15 cellular contexts compared by ENCODE assay signal in the genomic region with DNA sequence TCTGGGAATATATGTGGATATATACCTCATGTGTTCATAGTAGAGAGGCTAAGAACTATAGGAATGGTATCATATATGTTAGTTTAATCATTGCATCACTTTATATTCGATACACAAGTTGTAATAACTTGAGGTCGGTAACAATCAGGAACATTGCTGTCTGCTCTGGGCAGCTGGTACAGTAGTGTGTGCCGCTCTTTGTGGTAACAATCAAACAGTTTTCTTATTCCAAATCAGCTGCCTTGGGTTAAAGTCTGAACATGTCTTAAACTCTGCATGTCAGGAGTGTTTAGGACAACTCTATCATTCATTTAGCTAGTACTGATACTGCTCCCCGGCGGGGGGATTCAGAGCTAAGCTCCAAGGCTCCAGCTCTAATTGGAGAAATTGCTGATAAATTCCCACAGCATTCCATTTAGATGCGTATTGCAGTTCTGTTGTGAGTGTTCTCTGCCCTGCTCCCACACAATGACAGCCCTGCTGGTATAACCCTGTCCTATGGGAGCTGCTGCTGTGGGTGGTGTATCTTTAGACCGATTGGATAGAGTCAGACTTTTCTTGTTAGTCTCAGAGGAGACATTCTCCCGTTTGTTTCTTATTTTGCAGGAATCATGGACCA.
DNase-seq lines count a peak whose midpoint lies in the region; ATAC-seq and TF ChIP-seq lines count a peak whose summit lies in the region.
"Had no signal": no experiment of that assay in that cellular context is flagged by ENCODE, and none has a peak within 500 bp of the region (broad histone marks: within the 10 kb centered on the region; RNA-seq: fewer than 3 reads in every experiment).

No MANE protein-coding gene starts in this region.

- ATAC-seq in IMR-90 (ENCODE audit: low read depth), result peak; percentile 100
- ATAC-seq in body of pancreas, result no peak
- ATAC-seq: HCT116, lower lobe of right lung had no signal

- no CpG with 5 or more reads among the region's 8 CpGs for WGBS in IMR-90 (ENCODE audit: extremely low coverage in 2 of 2, insufficient read length in 1 of 2), 2 experiments
- 81% methylated on average over 5 of the region's 8 CpGs for WGBS in mesenchymal stem cell
- 45 to 62% methylated on average over 8 of the region's 8 CpGs for WGBS in body of pancreas, 2 donors

- H3K14ac ChIP-seq in IMR-90 (replicated peaks; ENCODE audit: low read depth, low read length) (peak overlapping the region; percentile 39), mesenchymal stem cell (ENCODE audit: low read length in 2 of 2) (no peak overlapping the region)

- H2BK15ac ChIP-seq in IMR-90 (ENCODE audit: low read depth, low read length) (peak overlapping the region; percentile 69; the same call in 1 of the 3 replicates), mesenchymal stem cell (ENCODE audit: low read depth, poor library complexity, severe bottlenecking) (no peak overlapping the region)

- H3K4me1 Mint-ChIP-seq in chondrocyte (ENCODE audit: low read depth), result peaks cover 31% of the 10 kb centered on the region
- H3K4me1 Mint-ChIP-seq in activated naive CD4-positive, alpha-beta T cell treated with anti-CD3 and anti-CD28 coated beads for 36 hours (ENCODE audit: low read depth), result no peaks in the 10 kb centered on the region

- TF ChIP-seq POLR2A in IMR-90 (IDR thresholded peaks at IDR 0.05; ENCODE audit: low read depth, low read length) (no peak), body of pancreas (IDR thresholded peaks at IDR 0.05) (no peak)

- H4K91ac ChIP-seq in IMR-90 (ENCODE audit: insufficient read depth, low read depth, low read length) (peak overlapping the region; percentile 36; the same call in 1 of the 2 replicates), mesenchymal stem cell (ENCODE audit: low read length) (no peak overlapping the region)

- H3K9me3 Mint-ChIP-seq in chondrocyte (ENCODE audit: low read depth), result no peaks in the 10 kb centered on the region
- peaks cover 1% of the 10 kb centered on the region for H3K9me3 Mint-ChIP-seq in activated naive CD4-positive, alpha-beta T cell treated with anti-CD3 and anti-CD28 coated beads for 36 hours
- H3K9me3 Mint-ChIP-seq: type B pancreatic cell had no signal

- H3K36me3 ChIP-seq in IMR-90 (ENCODE audit: control insufficient read depth, insufficient read depth, low read length) (no peaks in the 10 kb centered on the region), mesenchymal stem cell (ENCODE audit: control insufficient read depth in 1 of 2, insufficient read depth in 2 of 2, low read depth in 1 of 2, low read length in 2 of 2) (no peaks in the 10 kb centered on the region), body of pancreas (replicated peaks in 1 of 2; ENCODE audit: insufficient read depth in 1 of 2, low read depth in 2 of 2) (no peaks in the 10 kb centered on the region)
- H3K36me3 ChIP-seq: lower lobe of right lung, prostate gland had no signal

- H2BK5ac ChIP-seq in IMR-90 (ENCODE audit: low read depth, low read length, poor library complexity, severe bottlenecking), result peak overlapping the region; percentile 64
- H2BK5ac ChIP-seq in mesenchymal stem cell (ENCODE audit: low read depth, low read length, poor library complexity, severe bottlenecking), result no peak overlapping the region

- peak overlapping the region; percentile 75 for H2BK120ac ChIP-seq in IMR-90 (ENCODE audit: low read depth, low read length)
- H2BK120ac ChIP-seq in mesenchymal stem cell (ENCODE audit: low read depth, low read length), result peak overlapping the region; percentile 34

- no peak overlapping the region for H3K4me3 Mint-ChIP-seq in chondrocyte (ENCODE audit: unreplicated experiment)
- H3K4me3 Mint-ChIP-seq in activated naive CD4-positive, alpha-beta T cell treated with anti-CD3 and anti-CD28 coated beads for 36 hours, result no peak overlapping the region
- H3K4me3 Mint-ChIP-seq: type B pancreatic cell had no signal

- H4K20me1 ChIP-seq in IMR-90 (ENCODE audit: insufficient read depth, low read length), result no peaks in the 10 kb centered on the region

- H3K56ac ChIP-seq in IMR-90 (ENCODE audit: extremely low read depth, insufficient read depth, low read length), result peak overlapping the region; percentile 42; the same call in 1 of the 2 replicates

- H3K4ac ChIP-seq in IMR-90 (ENCODE audit: low read depth, low read length) (peak overlapping the region; percentile 42), mesenchymal stem cell (ENCODE audit: low read depth in 1 of 2, low read length in 2 of 2) (no peak overlapping the region)

- H2AK9ac ChIP-seq in IMR-90 (replicated peaks; ENCODE audit: low read depth, low read length, poor library complexity), result no peak overlapping the region

- H4K5ac ChIP-seq in IMR-90 (ENCODE audit: low read depth, low read length), result peak overlapping the region; percentile 10; the same call in 1 of the 2 replicates

- TF ChIP-seq CTCF in IMR-90 (conservative IDR thresholded peaks at IDR 0.05; ENCODE audit: low read depth, low read length), result no peak
- TF ChIP-seq CTCF in chondrocyte (IDR thresholded peaks at IDR 0.05), result peak; percentile 34
- no peak for TF ChIP-seq CTCF in body of pancreas (IDR thresholded peaks at IDR 0.05)

- no peaks in the 10 kb centered on the region for H3K27me3 Mint-ChIP-seq in chondrocyte (ENCODE audit: low read depth)
- H3K27me3 Mint-ChIP-seq in activated naive CD4-positive, alpha-beta T cell treated with anti-CD3 and anti-CD28 coated beads for 36 hours (ENCODE audit: low read depth), result no peaks in the 10 kb centered on the region
- H3K27me3 Mint-ChIP-seq: type B pancreatic cell had no signal

- H3K27ac ChIP-seq in IMR-90 (ENCODE audit: insufficient read depth, low read length) (no peak overlapping the region), mesenchymal stem cell (ENCODE audit: low read length, poor library complexity, severe bottlenecking) (peak overlapping the region; percentile 43), body of pancreas (no peak overlapping the region)
- H3K27ac ChIP-seq: lower lobe of right lung, PC-9, prostate gland had no signal

- dilution Hi-C loops in IMR-90 (cut with HindIII; ENCODE audit: low sequenced_read_pairs, unreplicated experiment), result no loop called here

- no peak overlapping the region for H3K4me3 ChIP-seq in IMR-90 (ENCODE audit: insufficient read depth, low read depth, low read length)
- peak overlapping the region in 1 of 2 experiments; percentile 14 for H3K4me3 ChIP-seq in mesenchymal stem cell (ENCODE audit: insufficient read depth in 1 of 2, low read depth in 1 of 2, low read length in 2 of 2)
- H3K4me3 ChIP-seq in body of pancreas, result no peak overlapping the region
- H3K4me3 ChIP-seq: lower lobe of right lung, PC-9, prostate gland had no signal

- CTCF ChIA-PET in IMR-90 (lab: Yijun Ruan, JAX), result interaction anchor here (0.5 to 0.9 kb wide), 4 partner anchors 13 to 430 kb away, joined by 3 to 7 read pairs (median 4); no protein-coding TSS in a partner anchor
- CTCF ChIA-PET in activated naive CD4-positive, alpha-beta T cell treated with anti-CD3 and anti-CD28 coated beads for 36 hours (lab: Charles Lee), result no interaction called here

- peak overlapping the region in 1 of 2 experiments; percentile 77 for H2BK12ac ChIP-seq in mesenchymal stem cell (ENCODE audit: low read length in 2 of 2)

- H3K9ac ChIP-seq in IMR-90 (ENCODE audit: low read depth, low read length) (no peak overlapping the region), mesenchymal stem cell (ENCODE audit: low read length) (no peak overlapping the region)

- BruUV-seq in IMR-90 (replicated peaks; lab: Mats Ljungman, UMichigan), result no TSS peak

- no peaks in the 10 kb centered on the region for H3K9me1 ChIP-seq in IMR-90 (ENCODE audit: insufficient read depth, low read length)

- H3K4me2 ChIP-seq in IMR-90 (ENCODE audit: low read depth, low read length) (peak overlapping the region; percentile 44; the same call in 1 of the 2 replicates), mesenchymal stem cell (ENCODE audit: low read length, poor library complexity, severe bottlenecking) (no peak overlapping the region)
- H3K4me2 ChIP-seq: PC-9 had no signal

- peak overlapping the region; percentile 15 for H2AFZ ChIP-seq in IMR-90 (replicated peaks; ENCODE audit: low read length, poor library complexity)
- no peak overlapping the region for H2AFZ ChIP-seq in mesenchymal stem cell (ENCODE audit: low read depth, low read length)
- H2AFZ ChIP-seq: PC-9 had no signal

- H2BK20ac ChIP-seq in IMR-90 (ENCODE audit: low read depth, low read length), result peak overlapping the region; percentile 75

- H2AK5ac ChIP-seq in IMR-90 (ENCODE audit: low read depth, low read length), result peak overlapping the region; percentile 1; the same call in 1 of the 2 replicates
- H2AK5ac ChIP-seq in mesenchymal stem cell (ENCODE audit: low read length, severe bottlenecking), result no peak overlapping the region

- H3K27me3 ChIP-seq in IMR-90 (ENCODE audit: control insufficient read depth, insufficient read depth, low read length) (no peaks in the 10 kb centered on the region), mesenchymal stem cell (ENCODE audit: control insufficient read depth in 1 of 2, insufficient read depth in 1 of 2, low read length in 2 of 2) (no peaks in the 10 kb centered on the region), body of pancreas (no peaks in the 10 kb centered on the region)

- POLR2A ChIA-PET in IMR-90 (lab: Charles Lee; ENCODE audit: unreplicated experiment), result interaction anchor here (0.7 kb wide), 1 partner anchor 360 kb away, joined by 3 read pairs; no protein-coding TSS in a partner anchor

- peak; percentile 27; the same call in 1 of the 2 replicates for TF ChIP-seq RAD21 in IMR-90 (IDR thresholded peaks at IDR 0.05; ENCODE audit: low read length)

- H3K27ac Mint-ChIP-seq in chondrocyte (ENCODE audit: unreplicated experiment), result peak overlapping the region; percentile 75
- no peak overlapping the region for H3K27ac Mint-ChIP-seq in activated naive CD4-positive, alpha-beta T cell treated with anti-CD3 and anti-CD28 coated beads for 36 hours
- H3K27ac Mint-ChIP-seq: type B pancreatic cell had no signal

- in situ Hi-C loops in IMR-90 (cut with MboI; ENCODE audit: low sequenced_read_pairs), result no loop called here

- intact Hi-C loops in IMR-90 (cut with micrococcal nuclease) (loop anchor here (2.0 to 10.0 kb wide), 3 partner anchors 145 to 705 kb away; a partner anchor contains a TSS), body of pancreas (cut with DNase I) (no loop called here)
- intact Hi-C loops in activated naive CD4-positive, alpha-beta T cell treated with anti-CD3 and anti-CD28 coated beads for 36 hours (cut with micrococcal nuclease), result no loop called here

- DNase-seq in AG08396 (ENCODE audit: low spot score) (peak; percentile 74), IMR-90 (peak; percentile 91), chondrocyte (ENCODE audit: low spot score) (no peak), mesenchymal stem cell (peak; percentile 87), body of pancreas (no peak), activated gamma-delta T cell treated with Interleukin-2 at 50 U/mL for 16 hours (no peak), Kasumi-1 (lab: John Stamatoyannopoulos, UW) (no peak)
- no peak for DNase-seq in activated naive CD4-positive, alpha-beta T cell treated with anti-CD3 and anti-CD28 coated beads for 36 hours
- DNase-seq: KG1, lower lobe of right lung, NCI-H2171 treated with DMSO at 0.1 percent for 48 hours, PC-9 had no signal

- H3K79me1 ChIP-seq in IMR-90 (ENCODE audit: low read depth in 1 of 2, low read length in 2 of 2) (no peaks in the 10 kb centered on the region), mesenchymal stem cell (replicated peaks; ENCODE audit: low read length, poor library complexity, severe bottlenecking) (no peaks in the 10 kb centered on the region)

- H3K18ac ChIP-seq in IMR-90 (ENCODE audit: low read depth, low read length) (peak overlapping the region; percentile 42; the same call in 1 of the 2 replicates), mesenchymal stem cell (ENCODE audit: low read depth in 1 of 2, low read length in 2 of 2) (no peak overlapping the region)

- peak overlapping the region in 1 of 2 experiments; percentile 37; a peak in 3 of 4 replicates for H4K8ac ChIP-seq in IMR-90 (ENCODE audit: low read depth in 2 of 2, low read length in 2 of 2)
- H4K8ac ChIP-seq in mesenchymal stem cell (ENCODE audit: low read length), result peak overlapping the region; percentile 72

- H3K4me1 ChIP-seq in IMR-90 (ENCODE audit: control insufficient read depth, insufficient read depth, low read length) (peaks cover 7% of the 10 kb centered on the region; the same call in 1 of the 2 replicates), mesenchymal stem cell (ENCODE audit: control insufficient read depth, insufficient read depth, low read depth, low read length) (peaks cover 2% of the 10 kb centered on the region), body of pancreas (no peaks in the 10 kb centered on the region)
- H3K4me1 ChIP-seq: lower lobe of right lung, prostate gland had no signal

- H3K23ac ChIP-seq in IMR-90 (ENCODE audit: low read depth, low read length) (no peak overlapping the region), mesenchymal stem cell (ENCODE audit: low read length in 2 of 2) (no peak overlapping the region)

- H3K9me3 ChIP-seq in IMR-90 (ENCODE audit: control insufficient read depth, insufficient read depth, low read length), result no peaks in the 10 kb centered on the region
- H3K9me3 ChIP-seq in mesenchymal stem cell (ENCODE audit: control insufficient read depth, low read length), result no peaks in the 10 kb centered on the region
- no peaks in the 10 kb centered on the region for H3K9me3 ChIP-seq in body of pancreas
- H3K9me3 ChIP-seq: lower lobe of right lung, prostate gland had no signal

- no peaks in the 10 kb centered on the region for H3K36me3 Mint-ChIP-seq in chondrocyte (ENCODE audit: low read depth)
- no peaks in the 10 kb centered on the region for H3K36me3 Mint-ChIP-seq in activated naive CD4-positive, alpha-beta T cell treated with anti-CD3 and anti-CD28 coated beads for 36 hours (ENCODE audit: low read depth)
- H3K36me3 Mint-ChIP-seq: type B pancreatic cell had no signal

Comparison
In these comparisons a context has a peak if more than half of its experiments do, and no peak if none do; other contexts are left out.
1. DNase-seq: peak in AG08396 (single experiment), IMR-90 (single experiment) and mesenchymal stem cell (single experiment); none in chondrocyte (single experiment), activated naive CD4-positive, alpha-beta T cell treated with anti-CD3 and anti-CD28 coated beads for 36 hours (single experiment), body of pancreas (0 of 4), activated gamma-delta T cell treated with Interleukin-2 at 50 U/mL for 16 hours (single experiment) and Kasumi-1 (0 of 2).